Comparison of ENCODE assay signal across 1 cellular context in genomic region chr1:9500756-9501754, GRCh38.
A peak's percentile ranks its signal among the peaks of the same experiment; 100 is the strongest.
TF ChIP-seq lines count a peak whose summit lies in the region.

No MANE protein-coding gene starts in this region.

TF ChIP-seq in K562, 482 proteins besides CTCF, POLR2A, EP300 and RAD21 (continued from another document):
- TF ChIP-seq E2F4 (CRISPR knock-in tag; IDR thresholded peaks at IDR 0.05; ENCODE audit: low read depth) (no peak), BHLHE40 (IDR thresholded peaks at IDR 0.05; ENCODE audit: low read length) (peak; percentile 54; the same call in 1 of the 2 replicates), ZNF398 (CRISPR knock-in tag; IDR thresholded peaks at IDR 0.05) (no peak)
TF ChIP-seq in K562: peak in this region for 3.
